1 cellular context compared by ENCODE assay signal in genomic region chr3:183520741-183521556, GRCh38. TPM values are rescaled to one million over a fixed set of nuclear protein-coding genes. Genes with fewer than 3 reads are reported as not detected.
"Had no signal": no experiment of that assay in that cellular context is flagged by ENCODE, and none has a peak within 500 bp of the region (broad histone marks: within the 10 kb centered on the region; RNA-seq: fewer than 3 reads in every experiment).

No MANE protein-coding gene starts in this region.

RNA-seq across cellular contexts. Expression of gene KLHL6, which starts 34.6 kb away (rescaled TPM):
- total RNA-seq: epithelial cell of proximal tubule had no signal
